Comparison of ENCODE assay signal across 13 cellular contexts in genomic region chr7:121076350-121077164, GRCh38.
DNase-seq lines count a peak whose midpoint lies in the region; ATAC-seq and TF ChIP-seq lines count a peak whose summit lies in the region.
"Had no signal": no experiment of that assay in that cellular context is flagged by ENCODE, and none has a peak within 500 bp of the region (broad histone marks: within the 10 kb centered on the region; RNA-seq: fewer than 3 reads in every experiment).

No MANE protein-coding gene starts in this region.

- H3K27ac Mint-ChIP-seq in activated CD8-positive, alpha-beta memory T cell treated with anti-CD3 and anti-CD28 coated beads, Interleukin-2, amount 10 ng/mL, durations not matched to agents 7 days and 5 days: no peak overlapping the region
- H3K27ac Mint-ChIP-seq: stimulated activated naive CD8-positive, alpha-beta T cell treated with anti-CD3 and anti-CD28 coated beads, Interleukin-15, Interleukin-2, amounts not matched to agents 100 ng/mL and 50 ng/mL, for 24 hours had no signal

- TF ChIP-seq POLR2A in erythroblast (IDR thresholded peaks at IDR 0.05; ENCODE audit: low read length): peak; percentile 78

- H3K27me3 ChIP-seq in skeletal muscle satellite cell (ENCODE audit: control insufficient read depth, insufficient read depth, low read length): no peaks in the 10 kb centered on the region

- H3K36me3 ChIP-seq in skeletal muscle satellite cell (ENCODE audit: insufficient read depth, low read length): no peaks in the 10 kb centered on the region

- CTCF ChIA-PET in activated CD8-positive, alpha-beta memory T cell treated with anti-CD3 and anti-CD28 coated beads, Interleukin-2, amount 10 ng/mL, durations not matched to agents 7 days and 5 days (lab: Charles Lee): interaction anchor here (0.7 to 1.7 kb wide), 4 partner anchors 11 to 271 kb away, joined by 3 to 4 read pairs (median 3); no protein-coding TSS in a partner anchor

- H3K4me3 ChIP-seq in skeletal muscle satellite cell (ENCODE audit: low read length): peak overlapping the region; percentile 36

- H3K9ac ChIP-seq in skeletal muscle satellite cell (ENCODE audit: low read depth, low read length): peak overlapping the region; percentile 32

- H3K9me3 ChIP-seq in skeletal muscle satellite cell (replicated peaks; ENCODE audit: low read length): no peaks in the 10 kb centered on the region

- peaks cover 3% of the 10 kb centered on the region for H3K4me1 Mint-ChIP-seq in activated CD8-positive, alpha-beta memory T cell treated with anti-CD3 and anti-CD28 coated beads, Interleukin-2, amount 10 ng/mL, durations not matched to agents 7 days and 5 days

- H3K4me1 ChIP-seq in skeletal muscle satellite cell (ENCODE audit: control insufficient read depth, insufficient read depth, low read length): peaks cover 33% of the 10 kb centered on the region

- H3K4me2 ChIP-seq in skeletal muscle satellite cell (ENCODE audit: low read length): peak overlapping the region; percentile 49

- peak; percentile 85 for DNase-seq in RPMI7951 (ENCODE audit: low read depth)
- DNase-seq in erythroblast (lab: John Stamatoyannopoulos, UW): peak; percentile 65 to 82
- DNase-seq in activated CD8-positive, alpha-beta memory T cell treated with anti-CD3 and anti-CD28 coated beads, Interleukin-2, amount 10 ng/mL, durations not matched to agents 7 days and 5 days: no peak
- no peak for DNase-seq in RPMI8226
- DNase-seq: activated CD4-positive, alpha-beta T cell treated with anti-CD3 and anti-CD28 coated beads, Interleukin-2, amount 50 U/mL, for 1 hour; DMS53; NCI-H1694 treated with DMSO at 0.1 percent for 48 hours had no signal

- peaks cover 38% of the 10 kb centered on the region for H3K27me3 Mint-ChIP-seq in activated CD8-positive, alpha-beta memory T cell treated with anti-CD3 and anti-CD28 coated beads, Interleukin-2, amount 10 ng/mL, durations not matched to agents 7 days and 5 days

- no peaks in the 10 kb centered on the region for H3K36me3 Mint-ChIP-seq in activated CD8-positive, alpha-beta memory T cell treated with anti-CD3 and anti-CD28 coated beads, Interleukin-2, amount 10 ng/mL, durations not matched to agents 7 days and 5 days

- ATAC-seq in GM21717 (IDR thresholded peaks at IDR 0.05; ENCODE audit: unreplicated experiment): peak; percentile 51
- ATAC-seq in GM21515 (IDR thresholded peaks at IDR 0.05; ENCODE audit: unreplicated experiment): no peak
- no peak for ATAC-seq in activated CD8-positive, alpha-beta memory T cell treated with anti-CD3 and anti-CD28 coated beads, Interleukin-2, amount 10 ng/mL, durations not matched to agents 7 days and 5 days
- ATAC-seq in HG02642 (IDR thresholded peaks at IDR 0.05; ENCODE audit: poor library complexity, unreplicated experiment): no peak
- ATAC-seq: Panc1 had no signal

- no peak overlapping the region for H3K4me3 Mint-ChIP-seq in activated CD8-positive, alpha-beta memory T cell treated with anti-CD3 and anti-CD28 coated beads, Interleukin-2, amount 10 ng/mL, durations not matched to agents 7 days and 5 days
- H3K4me3 Mint-ChIP-seq: stimulated activated naive CD8-positive, alpha-beta T cell treated with anti-CD3 and anti-CD28 coated beads, Interleukin-15, Interleukin-2, amounts not matched to agents 100 ng/mL and 50 ng/mL, for 24 hours had no signal

- H3K9me3 Mint-ChIP-seq in activated CD8-positive, alpha-beta memory T cell treated with anti-CD3 and anti-CD28 coated beads, Interleukin-2, amount 10 ng/mL, durations not matched to agents 7 days and 5 days (ENCODE audit: low read depth): no peaks in the 10 kb centered on the region
- H3K9me3 Mint-ChIP-seq: stimulated activated naive CD8-positive, alpha-beta T cell treated with anti-CD3 and anti-CD28 coated beads, Interleukin-15, Interleukin-2, amounts not matched to agents 100 ng/mL and 50 ng/mL, for 24 hours had no signal

Comparison
In these comparisons a context has a peak if more than half of its experiments do, and no peak if none do; other contexts are left out.
1. DNase-seq: peak in RPMI7951 (single experiment) and erythroblast (2 of 2); none in activated CD8-positive, alpha-beta memory T cell treated with anti-CD3 and anti-CD28 coated beads, Interleukin-2, amount 10 ng/mL, durations not matched to agents 7 days and 5 days (single experiment) and RPMI8226 (single experiment).